In the genomic region with DNA sequence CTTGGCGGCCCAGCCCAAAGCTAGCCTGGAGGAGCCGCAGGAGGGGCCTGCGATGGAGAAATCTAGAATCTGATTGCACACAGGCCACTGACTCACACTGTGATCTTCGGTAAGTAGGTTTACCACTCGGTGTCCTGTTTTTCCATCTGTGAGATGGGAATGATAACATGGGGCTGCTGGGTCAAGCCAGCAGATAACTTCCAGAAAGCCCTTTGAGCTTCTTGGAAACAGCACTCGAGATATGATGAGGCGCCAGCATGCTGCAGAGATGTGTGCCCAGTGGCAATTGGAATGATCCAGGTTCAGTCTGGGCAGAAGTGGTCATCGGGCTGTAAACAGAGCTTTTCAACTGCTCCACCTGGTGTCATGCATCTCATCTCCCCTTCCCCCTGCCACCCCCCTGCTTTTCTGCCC, we compare ENCODE assay signal across 22 cellular contexts.
DNase-seq lines count a peak whose midpoint lies in the region; TF ChIP-seq lines count a peak whose summit lies in the region.
"Had no signal": no experiment of that assay in that cellular context is flagged by ENCODE, and none has a peak within 500 bp of the region (broad histone marks: within the 10 kb centered on the region; RNA-seq: fewer than 3 reads in every experiment).

No MANE protein-coding gene starts in this region.

- H2BK120ac ChIP-seq in mesendoderm (ENCODE audit: low read depth, low read length) = no peak overlapping the region

- H2BK15ac ChIP-seq in mesendoderm (replicated peaks; ENCODE audit: low read depth) = no peak overlapping the region

- peaks cover 25% of the 10 kb centered on the region for H3K27me3 ChIP-seq in WERI-Rb-1 (ENCODE audit: insufficient read depth, low read depth, severe bottlenecking)
- H3K27me3 ChIP-seq in mesendoderm (ENCODE audit: insufficient read depth, low read length, poor library complexity) = no peaks in the 10 kb centered on the region
- no peaks in the 10 kb centered on the region for H3K27me3 ChIP-seq in breast epithelium
- H3K27me3 ChIP-seq in thyroid gland = no peaks in the 10 kb centered on the region
- H3K27me3 ChIP-seq: ovary had no signal

- H3K9me3 ChIP-seq in WERI-Rb-1 (ENCODE audit: severe bottlenecking) (no peaks in the 10 kb centered on the region), breast epithelium (no peaks in the 10 kb centered on the region), thyroid gland (no peaks in the 10 kb centered on the region)
- H3K9me3 ChIP-seq: Caco-2, esophagus squamous epithelium, mucosa of descending colon, ovary, transverse colon had no signal

- H3K23ac ChIP-seq in mesendoderm (ENCODE audit: low read length) = no peak overlapping the region

- H2AK5ac ChIP-seq in mesendoderm (ENCODE audit: low read length) = no peak overlapping the region

- no peak overlapping the region for H4K5ac ChIP-seq in mesendoderm (ENCODE audit: low read length)

- TF ChIP-seq POLR2A in breast epithelium (IDR thresholded peaks at IDR 0.05) = no peak
- TF ChIP-seq POLR2A in thyroid gland (IDR thresholded peaks at IDR 0.05) = no peak

- H2BK5ac ChIP-seq in mesendoderm (ENCODE audit: low read length) = no peak overlapping the region

- intact Hi-C loops in breast epithelium (cut with DNase I; ENCODE audit: low total_unique reads) (no loop called here), thyroid gland (cut with DNase I) (no loop called here)

- H3K9ac ChIP-seq in mesendoderm (ENCODE audit: low read length) = no peak overlapping the region

- peaks cover 17% of the 10 kb centered on the region for H3K4me1 ChIP-seq in mesendoderm (ENCODE audit: control insufficient read depth, low read depth, low read length)
- no peaks in the 10 kb centered on the region for H3K4me1 ChIP-seq in breast epithelium
- H3K4me1 ChIP-seq in thyroid gland = peaks cover 0 to 5% of the 10 kb centered on the region in 2 donors

- no CpG with 5 or more reads among the region's 8 CpGs for WGBS in mesendoderm (ENCODE audit: extremely low coverage, insufficient coverage, low lambda C conversion rate)
- WGBS in thyroid gland, 2 donors = 81 to 87% methylated on average over 8 of the region's 8 CpGs

- H3K79me1 ChIP-seq in mesendoderm (ENCODE audit: low read length) = no peaks in the 10 kb centered on the region

- no peaks in the 10 kb centered on the region for H3K79me2 ChIP-seq in mesendoderm (ENCODE audit: control insufficient read depth, insufficient read depth, low read length)

- peak overlapping the region; percentile 5 for H3K56ac ChIP-seq in mesendoderm (ENCODE audit: low read length)

- H4K8ac ChIP-seq in mesendoderm (ENCODE audit: low read depth, low read length) = no peak overlapping the region

- H3K36me3 ChIP-seq in WERI-Rb-1 (no peaks in the 10 kb centered on the region), mesendoderm (ENCODE audit: control insufficient read depth, insufficient read depth, low read length) (no peaks in the 10 kb centered on the region), breast epithelium (no peaks in the 10 kb centered on the region), thyroid gland (no peaks in the 10 kb centered on the region)
- H3K36me3 ChIP-seq: esophagus squamous epithelium, ovary, transverse colon had no signal

- TF ChIP-seq CTCF in WERI-Rb-1 (IDR thresholded peaks at IDR 0.05; ENCODE audit: low read depth, low read length) (peak; percentile 8; the same call in 1 of the 2 replicates), breast epithelium (IDR thresholded peaks at IDR 0.05) (no peak), thyroid gland (IDR thresholded peaks at IDR 0.05) (no peak)

- H3K4me2 ChIP-seq in mesendoderm (ENCODE audit: low read length) = no peak overlapping the region

- DNase-seq in ELF-1 (ENCODE audit: low read depth, low spot score) (peak; percentile 87), NCI-H2196 (lab: John Stamatoyannopoulos, UW; ENCODE audit: unreplicated experiment) (peak; percentile 67), WERI-Rb-1 (peak; percentile 19), mesendoderm (peak; percentile 79), breast epithelium (ENCODE audit: low spot score in 2 of 2) (no peak), thyroid gland (no peak), NCI-H774 (lab: John Stamatoyannopoulos, UW) (no peak)
- DNase-seq: activated CD4-positive, alpha-beta T cell treated with anti-CD3 and anti-CD28 coated beads, Interleukin-2, amount 10 ng/mL, durations not matched to agents 7 days and 5 days; activated gamma-delta T cell; activated T-cell treated with anti-CD3 and anti-CD28 coated beads, Interleukin-2, amount 50 U/mL, for 24 hours; Caco-2; DMS79 treated with DMSO at 0.1 percent for 48 hours; esophagus squamous epithelium; mucosa of descending colon; NCI-H2081 treated with DMSO at 0.1 percent for 48 hours; NCI-H524; nephron progenitor cell; ovary; RPMI8226; transverse colon had no signal

- H3K18ac ChIP-seq in mesendoderm (ENCODE audit: low read length) = no peak overlapping the region

- H3K4me3 ChIP-seq in WERI-Rb-1 (ENCODE audit: low read depth, low read length) (no peak overlapping the region), mesendoderm (ENCODE audit: low read length) (no peak overlapping the region), breast epithelium (no peak overlapping the region), thyroid gland (replicated peaks in 1 of 3) (no peak overlapping the region)
- H3K4me3 ChIP-seq: esophagus squamous epithelium, mucosa of descending colon, ovary, skin epidermis, transverse colon had no signal

- peak overlapping the region; percentile 70 for H3K4ac ChIP-seq in mesendoderm (ENCODE audit: low read depth, low read length)

- H3K27ac ChIP-seq in WERI-Rb-1 (no peak overlapping the region), mesendoderm (ENCODE audit: low read depth, low read length) (no peak overlapping the region), breast epithelium (no peak overlapping the region), thyroid gland (no peak overlapping the region)
- H3K27ac ChIP-seq: C4-2B, esophagus squamous epithelium, ovary, skin epidermis, transverse colon had no signal

Comparison
In these comparisons a context has a peak if more than half of its experiments do, and no peak if none do; other contexts are left out.
1. DNase-seq: peak in ELF-1 (single experiment), NCI-H2196 (single experiment), WERI-Rb-1 (single experiment) and mesendoderm (single experiment); none in breast epithelium (0 of 2), thyroid gland (0 of 2) and NCI-H774 (single experiment).